In the genomic region with DNA sequence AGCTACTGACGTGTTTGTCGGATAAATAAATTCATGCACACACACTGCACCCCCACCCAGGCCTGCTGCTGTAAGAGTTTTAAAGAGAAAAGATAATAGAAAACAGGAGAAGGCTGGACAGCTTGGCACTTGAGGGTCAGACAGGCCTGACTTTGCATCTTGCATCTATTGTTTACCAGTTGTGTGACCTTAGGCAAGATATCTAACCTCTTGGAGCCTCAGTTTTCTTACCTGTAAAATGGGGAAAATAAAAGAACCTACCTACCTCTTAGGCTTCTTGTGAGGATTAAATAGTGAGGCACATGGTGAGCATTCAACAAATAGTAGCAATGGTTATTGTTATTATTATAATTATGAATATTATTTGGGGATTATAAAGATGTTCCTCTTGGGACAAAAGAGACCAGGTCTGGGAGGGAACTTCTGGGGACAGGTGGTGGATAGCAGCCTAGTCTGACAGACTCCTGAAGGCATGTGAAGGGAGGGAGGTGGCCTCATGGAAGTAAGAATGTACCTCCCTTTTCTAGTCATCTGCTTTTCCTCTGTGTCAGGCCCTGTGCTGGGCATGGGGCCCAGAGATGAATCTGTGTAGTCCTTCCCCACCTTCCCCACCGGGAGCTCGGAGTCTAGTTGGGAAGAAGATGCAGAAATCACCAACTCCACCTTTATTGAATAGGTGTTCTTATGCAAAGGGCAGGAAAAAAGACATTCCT, we compare ENCODE assay signal across 1 cellular context.
TF ChIP-seq lines count a peak whose summit lies in the region.

No MANE protein-coding gene starts in this region.

TF ChIP-seq in SK-N-SH, 30 proteins besides CTCF, POLR2A, EP300 and RAD21:
- TF ChIP-seq, protein P1, sequence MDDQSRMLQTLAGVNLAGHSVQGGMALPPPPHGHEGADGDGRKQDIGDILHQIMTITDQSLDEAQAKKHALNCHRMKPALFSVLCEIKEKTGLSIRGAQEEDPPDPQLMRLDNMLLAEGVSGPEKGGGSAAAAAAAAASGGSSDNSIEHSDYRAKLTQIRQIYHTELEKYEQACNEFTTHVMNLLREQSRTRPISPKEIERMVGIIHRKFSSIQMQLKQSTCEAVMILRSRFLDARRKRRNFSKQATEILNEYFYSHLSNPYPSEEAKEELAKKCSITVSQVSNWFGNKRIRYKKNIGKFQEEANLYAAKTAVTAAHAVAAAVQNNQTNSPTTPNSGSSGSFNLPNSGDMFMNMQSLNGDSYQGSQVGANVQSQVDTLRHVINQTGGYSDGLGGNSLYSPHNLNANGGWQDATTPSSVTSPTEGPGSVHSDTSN (IDR thresholded peaks at IDR 0.05): 0 out of 2 replicates have a peak, but pooled peaks have one; percentile 36
- no peak for TF ChIP-seq YY1 (IDR thresholded peaks at IDR 0.05; ENCODE audit: low read depth)
- no peak for TF ChIP-seq ELF1 (IDR thresholded peaks at IDR 0.05)
- TF ChIP-seq SIN3A (IDR thresholded peaks at IDR 0.05; ENCODE audit: borderline replicate concordance, low read depth, low read length): no peak
- no peak for TF ChIP-seq NRF1 (IDR thresholded peaks at IDR 0.05; ENCODE audit: low read depth, low read length)
- peak; percentile 67 for TF ChIP-seq TCF12 (IDR thresholded peaks at IDR 0.05)
- TF ChIP-seq FOXM1 (IDR thresholded peaks at IDR 0.05; ENCODE audit: low read depth): no peak
- no peak for TF ChIP-seq CHD2 (IDR thresholded peaks at IDR 0.05; ENCODE audit: low read length, partially characterized antibody)
- no peak for TF ChIP-seq FOXJ3 (CRISPR knock-in tag; IDR thresholded peaks at IDR 0.05)
- no peak for TF ChIP-seq JUND (IDR thresholded peaks at IDR 0.05)
- TF ChIP-seq USF1 (IDR thresholded peaks at IDR 0.05; ENCODE audit: borderline replicate concordance, low read depth): no peak
- TF ChIP-seq, protein P2, sequence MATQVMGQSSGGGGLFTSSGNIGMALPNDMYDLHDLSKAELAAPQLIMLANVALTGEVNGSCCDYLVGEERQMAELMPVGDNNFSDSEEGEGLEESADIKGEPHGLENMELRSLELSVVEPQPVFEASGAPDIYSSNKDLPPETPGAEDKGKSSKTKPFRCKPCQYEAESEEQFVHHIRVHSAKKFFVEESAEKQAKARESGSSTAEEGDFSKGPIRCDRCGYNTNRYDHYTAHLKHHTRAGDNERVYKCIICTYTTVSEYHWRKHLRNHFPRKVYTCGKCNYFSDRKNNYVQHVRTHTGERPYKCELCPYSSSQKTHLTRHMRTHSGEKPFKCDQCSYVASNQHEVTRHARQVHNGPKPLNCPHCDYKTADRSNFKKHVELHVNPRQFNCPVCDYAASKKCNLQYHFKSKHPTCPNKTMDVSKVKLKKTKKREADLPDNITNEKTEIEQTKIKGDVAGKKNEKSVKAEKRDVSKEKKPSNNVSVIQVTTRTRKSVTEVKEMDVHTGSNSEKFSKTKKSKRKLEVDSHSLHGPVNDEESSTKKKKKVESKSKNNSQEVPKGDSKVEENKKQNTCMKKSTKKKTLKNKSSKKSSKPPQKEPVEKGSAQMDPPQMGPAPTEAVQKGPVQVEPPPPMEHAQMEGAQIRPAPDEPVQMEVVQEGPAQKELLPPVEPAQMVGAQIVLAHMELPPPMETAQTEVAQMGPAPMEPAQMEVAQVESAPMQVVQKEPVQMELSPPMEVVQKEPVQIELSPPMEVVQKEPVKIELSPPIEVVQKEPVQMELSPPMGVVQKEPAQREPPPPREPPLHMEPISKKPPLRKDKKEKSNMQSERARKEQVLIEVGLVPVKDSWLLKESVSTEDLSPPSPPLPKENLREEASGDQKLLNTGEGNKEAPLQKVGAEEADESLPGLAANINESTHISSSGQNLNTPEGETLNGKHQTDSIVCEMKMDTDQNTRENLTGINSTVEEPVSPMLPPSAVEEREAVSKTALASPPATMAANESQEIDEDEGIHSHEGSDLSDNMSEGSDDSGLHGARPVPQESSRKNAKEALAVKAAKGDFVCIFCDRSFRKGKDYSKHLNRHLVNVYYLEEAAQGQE (IDR thresholded peaks at IDR 0.05; ENCODE audit: low read depth, low read length): no peak
- TF ChIP-seq SMC3 (IDR thresholded peaks at IDR 0.05; ENCODE audit: low read depth, low read length): no peak
- no peak for TF ChIP-seq MEF2A (IDR thresholded peaks at IDR 0.05; ENCODE audit: borderline replicate concordance, low read depth)
- TF ChIP-seq NFIC (IDR thresholded peaks at IDR 0.05; ENCODE audit: borderline replicate concordance): no peak
